ENCODE assay signal across 1 cellular context in genomic region chr15:56916825-56917477, GRCh38.
TF ChIP-seq lines count a peak whose summit lies in the region.

No MANE protein-coding gene starts in this region.

TF ChIP-seq in IMR-90, 13 proteins besides CTCF, POLR2A, EP300 and RAD21 (continued from another document):
- TF ChIP-seq ELK1 (IDR thresholded peaks at IDR 0.05; ENCODE audit: borderline replicate concordance, low read depth, low read length) (no peak), RFX5 (IDR thresholded peaks at IDR 0.05; ENCODE audit: low read depth, low read length) (no peak), BHLHE40 (IDR thresholded peaks at IDR 0.05; ENCODE audit: low read depth, low read length) (no peak), CEBPB (IDR thresholded peaks at IDR 0.05; ENCODE audit: low read depth, low read length) (no peak), MAFK (IDR thresholded peaks at IDR 0.05; ENCODE audit: low read depth, low read length) (no peak), MXI1 (IDR thresholded peaks at IDR 0.05; ENCODE audit: borderline replicate concordance, low read depth, low read length) (no peak)
TF ChIP-seq in IMR-90: peak in this region for 0.
